7 cellular contexts compared by ENCODE assay signal in the genomic region with DNA sequence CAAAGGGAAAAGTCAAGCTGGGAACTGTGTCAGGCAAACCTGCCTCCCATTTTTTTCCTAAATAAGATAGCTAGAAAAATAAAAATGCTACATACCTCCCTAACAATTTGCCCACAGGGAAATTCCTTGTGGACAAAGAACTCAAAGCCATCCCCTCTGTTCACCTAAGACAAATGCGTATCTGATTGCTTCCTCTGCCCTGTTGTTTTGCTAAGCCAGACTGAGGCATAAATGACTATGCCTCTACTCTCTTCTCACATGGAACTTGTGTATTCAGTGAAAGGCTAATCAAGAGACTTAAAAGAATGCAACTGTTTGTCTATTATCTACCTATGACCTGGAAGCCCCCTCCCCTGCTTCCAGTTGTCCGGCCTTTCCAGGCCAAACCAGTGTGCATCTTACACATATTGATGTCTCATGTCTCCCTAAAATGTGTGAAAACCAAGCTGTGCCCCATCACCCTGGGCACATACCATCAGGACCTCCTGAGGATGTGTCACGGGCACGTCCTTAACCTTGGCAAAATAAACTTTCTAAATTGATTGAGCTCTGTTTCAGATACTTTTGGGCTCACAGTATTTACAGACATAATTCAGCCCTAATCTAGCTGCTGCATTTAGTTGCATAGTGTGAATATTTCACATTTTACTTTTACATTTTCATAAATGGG. TPM values are rescaled to one million over a fixed set of nuclear protein-coding genes. Genes with fewer than 3 reads are reported as not detected.
DNase-seq lines count a peak whose midpoint lies in the region; ATAC-seq and TF ChIP-seq lines count a peak whose summit lies in the region.

No MANE protein-coding gene starts in this region.

- peaks cover 74% of the 10 kb centered on the region for H3K4me1 Mint-ChIP-seq in activated T-helper 2 cell treated with anti-CD3 and anti-CD28 coated beads, Interferon-gamma antibody, Interleukin-2, Interleukin-4, amounts not matched to agents 10 μg/mL and 5 μg/mL and 100 μg/mL, durations not matched to agents 14 hours and 24 hours and 36 hours (ENCODE audit: low read depth)

- peaks cover 50% of the 10 kb centered on the region for H3K4me1 ChIP-seq in HUES6 (ENCODE audit: control insufficient read depth, insufficient read depth, low read length)
- H3K4me1 ChIP-seq in subcutaneous abdominal adipose tissue (ENCODE audit: control insufficient read depth in 5 of 5, insufficient read depth in 5 of 5, low read length in 5 of 5), result peaks cover 0 to 76% (median 70%) of the 10 kb centered on the region in 5 donors

- H3K9ac ChIP-seq in HUES6 (ENCODE audit: low read length) (peak overlapping the region; percentile 13), subcutaneous abdominal adipose tissue (ENCODE audit: low read length in 5 of 5) (no peak overlapping the region)

- H3K27ac Mint-ChIP-seq in activated T-helper 2 cell treated with anti-CD3 and anti-CD28 coated beads, Interferon-gamma antibody, Interleukin-2, Interleukin-4, amounts not matched to agents 10 μg/mL and 5 μg/mL and 100 μg/mL, durations not matched to agents 14 hours and 24 hours and 36 hours, result peak overlapping the region; percentile 88

- H3K4me3 ChIP-seq in HUES6 (ENCODE audit: low read depth, low read length), result no peak overlapping the region
- H3K4me3 ChIP-seq in subcutaneous abdominal adipose tissue (ENCODE audit: low read depth in 1 of 5, low read length in 5 of 5), result no peak overlapping the region

- H3K27ac ChIP-seq in HUES6 (ENCODE audit: low read depth, low read length) (peak overlapping the region; percentile 67; the same call in 1 of the 2 replicates), subcutaneous abdominal adipose tissue (ENCODE audit: low read depth, low read length) (peak overlapping the region; percentile 75)

- H3K27me3 ChIP-seq in HUES6 (ENCODE audit: control insufficient read depth, insufficient read depth, low read length) (no peaks in the 10 kb centered on the region), subcutaneous abdominal adipose tissue (ENCODE audit: control insufficient read depth in 5 of 5, insufficient read depth in 4 of 5, low read length in 5 of 5) (no peaks in the 10 kb centered on the region)

- DNase-seq in activated T-helper 2 cell treated with anti-CD3 and anti-CD28 coated beads, Interferon-gamma antibody, Interleukin-2, Interleukin-4, amounts not matched to agents 10 μg/mL and 5 μg/mL and 100 μg/mL, durations not matched to agents 14 hours and 24 hours and 36 hours (ENCODE audit: low spot score), result no peak
- DNase-seq in kidney tubule cell (ENCODE audit: low spot score) (peak; percentile 43), NOMO-1 treated with DMSO at 0.1 percent for 48 hours (lab: John Stamatoyannopoulos, UW; ENCODE audit: unreplicated experiment) (no peak), GM10266 (ENCODE audit: extremely low spot score) (no peak)

- intact Hi-C loops in activated T-helper 2 cell treated with anti-CD3 and anti-CD28 coated beads, Interferon-gamma antibody, Interleukin-2, Interleukin-4, amounts not matched to agents 10 μg/mL and 5 μg/mL and 100 μg/mL, durations not matched to agents 14 hours and 24 hours and 36 hours (cut with micrococcal nuclease), result loop anchor here (5.0 kb wide), 1 partner anchor 34 kb away; no protein-coding TSS in a partner anchor

- H3K9me3 ChIP-seq in HUES6 (ENCODE audit: control insufficient read depth, insufficient read depth, low read depth, low read length), result no peaks in the 10 kb centered on the region
- no peaks in the 10 kb centered on the region for H3K9me3 ChIP-seq in subcutaneous abdominal adipose tissue (ENCODE audit: control insufficient read depth in 5 of 5, low read length in 5 of 5)

- peaks cover 81% of the 10 kb centered on the region for H3K36me3 Mint-ChIP-seq in activated T-helper 2 cell treated with anti-CD3 and anti-CD28 coated beads, Interferon-gamma antibody, Interleukin-2, Interleukin-4, amounts not matched to agents 10 μg/mL and 5 μg/mL and 100 μg/mL, durations not matched to agents 14 hours and 24 hours and 36 hours (ENCODE audit: low read depth)

- no peaks in the 10 kb centered on the region for H3K9me3 Mint-ChIP-seq in activated T-helper 2 cell treated with anti-CD3 and anti-CD28 coated beads, Interferon-gamma antibody, Interleukin-2, Interleukin-4, amounts not matched to agents 10 μg/mL and 5 μg/mL and 100 μg/mL, durations not matched to agents 14 hours and 24 hours and 36 hours

- H3K27me3 Mint-ChIP-seq in activated T-helper 2 cell treated with anti-CD3 and anti-CD28 coated beads, Interferon-gamma antibody, Interleukin-2, Interleukin-4, amounts not matched to agents 10 μg/mL and 5 μg/mL and 100 μg/mL, durations not matched to agents 14 hours and 24 hours and 36 hours (ENCODE audit: low read depth), result no peaks in the 10 kb centered on the region

- H3K36me3 ChIP-seq in HUES6 (ENCODE audit: control insufficient read depth, insufficient read depth, low read length) (peaks cover 9% of the 10 kb centered on the region), subcutaneous abdominal adipose tissue (ENCODE audit: control insufficient read depth in 5 of 5, insufficient read depth in 5 of 5, low read length in 5 of 5) (no peaks in the 10 kb centered on the region)

- H3K4me3 Mint-ChIP-seq in activated T-helper 2 cell treated with anti-CD3 and anti-CD28 coated beads, Interferon-gamma antibody, Interleukin-2, Interleukin-4, amounts not matched to agents 10 μg/mL and 5 μg/mL and 100 μg/mL, durations not matched to agents 14 hours and 24 hours and 36 hours (ENCODE audit: low read depth), result peak overlapping the region; percentile 71

- ATAC-seq in GM21515 (IDR thresholded peaks at IDR 0.05; ENCODE audit: unreplicated experiment), result no peak

- TF ChIP-seq CTCF in GM10266 (IDR thresholded peaks at IDR 0.05; ENCODE audit: control insufficient read depth, insufficient read depth, low read depth, missing control alignments), result no peak

RNA-seq across cellular contexts. Expression of gene CHD2, which starts 15.8 kb away (rescaled TPM):
- 105 and 111 TPM in 2 replicates for total RNA-seq in activated T-helper 2 cell treated with anti-CD3 and anti-CD28 coated beads, Interferon-gamma antibody, Interleukin-2, Interleukin-4, amounts not matched to agents 10 μg/mL and 5 μg/mL and 100 μg/mL, durations not matched to agents 14 hours and 24 hours and 36 hours
